10 cellular contexts compared by ENCODE assay signal in genomic region chr7:12066561-12066960, GRCh38.
DNase-seq lines count a peak whose midpoint lies in the region; ATAC-seq, FAIRE-seq and TF ChIP-seq lines count a peak whose summit lies in the region.
"Had no signal": no experiment of that assay in that cellular context is flagged by ENCODE, and none has a peak within 500 bp of the region (broad histone marks: within the 10 kb centered on the region; RNA-seq: fewer than 3 reads in every experiment).

No MANE protein-coding gene starts in this region.

- H3K4me1 ChIP-seq in GM23338 (ENCODE audit: insufficient read depth) (peaks cover 4% of the 10 kb centered on the region; the same call in 1 of the 2 replicates), Panc1 (ENCODE audit: control insufficient read depth, insufficient read depth, low read length) (peaks cover 10% of the 10 kb centered on the region), left lung (no peaks in the 10 kb centered on the region), kidney (ENCODE audit: control insufficient read depth in 1 of 2, insufficient read depth in 1 of 2, low read depth in 1 of 2, low read length in 2 of 2) (peaks cover 0 to 9% of the 10 kb centered on the region in 2 donors)

- peaks cover 5% of the 10 kb centered on the region for H3K27me3 Mint-ChIP-seq in GM23338 (ENCODE audit: insufficient read depth, low read depth, poor library complexity)
- H3K27me3 Mint-ChIP-seq in naive thymus-derived CD8-positive, alpha-beta T cell: no peaks in the 10 kb centered on the region

- H3K36me3 Mint-ChIP-seq in GM23338 (ENCODE audit: low read depth): no peaks in the 10 kb centered on the region
- no peaks in the 10 kb centered on the region for H3K36me3 Mint-ChIP-seq in naive thymus-derived CD8-positive, alpha-beta T cell

- POLR2A ChIA-PET in Panc1 (lab: Charles Lee): no interaction called here
- POLR2A ChIA-PET in naive thymus-derived CD8-positive, alpha-beta T cell (lab: Charles Lee): no interaction called here

- in situ Hi-C loops in Panc1 (cut with HindIII; ENCODE audit: low pct_unique_long_range_greater_than_20kb, low sequenced_read_pairs): no loop called here

- H3K4me3 ChIP-seq in GM23338 (no peak overlapping the region), Panc1 (ENCODE audit: low read depth in 2 of 2, low read length in 2 of 2) (no peak overlapping the region), left lung (no peak overlapping the region), kidney (ENCODE audit: low read length in 2 of 2) (no peak overlapping the region)

- FAIRE-seq in kidney (lab: Jason Lieb, UNC): no peak

- no peaks in the 10 kb centered on the region for H3K79me2 ChIP-seq in GM23338 (replicated peaks; ENCODE audit: insufficient read depth)

- no peaks in the 10 kb centered on the region for H3F3A ChIP-seq in GM23338 (replicated peaks; ENCODE audit: low read depth)

- no peak overlapping the region for H3K27ac ChIP-seq in GM23338 (ENCODE audit: low read depth)
- peak overlapping the region; percentile 60; the same call in 1 of the 2 replicates for H3K27ac ChIP-seq in Panc1 (ENCODE audit: low read length)
- no peak overlapping the region for H3K27ac ChIP-seq in left lung
- H3K27ac ChIP-seq in kidney (ENCODE audit: low read depth in 2 of 2, low read length in 2 of 2): no peak overlapping the region
- H3K27ac ChIP-seq: WERI-Rb-1 had no signal

- H3K4me1 Mint-ChIP-seq in GM23338: peaks cover 19% of the 10 kb centered on the region; the same call in 2 of the 3 replicates
- peaks cover 0 to 5% (median 2%) of the 10 kb centered on the region in 4 donors for H3K4me1 Mint-ChIP-seq in naive thymus-derived CD8-positive, alpha-beta T cell

- peak; percentile 71 for DNase-seq in CD1c-positive myeloid dendritic cell (ENCODE audit: extremely low spot score)
- DNase-seq in GM23338 (ENCODE audit: low spot score): peak; percentile 1
- peak; percentile 62 for DNase-seq in Panc1 (ENCODE audit: low read depth, low spot score)
- no peak for DNase-seq in left lung
- no peak for DNase-seq in kidney
- no peak for DNase-seq in naive thymus-derived CD8-positive, alpha-beta T cell
- DNase-seq: COR-L47, WERI-Rb-1 had no signal

- no TSS peak for BruUV-seq in Panc1 (replicated peaks; lab: Mats Ljungman, UMichigan)

- H3K9me3 ChIP-seq in Panc1 (ENCODE audit: control insufficient read depth, insufficient read depth, low read depth, low read length): peaks cover 18% of the 10 kb centered on the region; the same call in 1 of the 2 replicates
- H3K9me3 ChIP-seq in left lung: no peaks in the 10 kb centered on the region
- H3K9me3 ChIP-seq in kidney (ENCODE audit: control insufficient read depth in 1 of 2, low read length in 2 of 2): no peaks in the 10 kb centered on the region

- no peaks in the 10 kb centered on the region for H3K27me3 ChIP-seq in GM23338 (ENCODE audit: insufficient read depth)
- H3K27me3 ChIP-seq in Panc1 (ENCODE audit: control insufficient read depth, insufficient read depth, low read length): no peaks in the 10 kb centered on the region
- no peaks in the 10 kb centered on the region for H3K27me3 ChIP-seq in left lung

- no peak overlapping the region for H3K4me3 Mint-ChIP-seq in GM23338
- no peak overlapping the region for H3K4me3 Mint-ChIP-seq in naive thymus-derived CD8-positive, alpha-beta T cell

- H3K27ac Mint-ChIP-seq in GM23338: 0 out of 2 replicates have a peak overlapping the region, but pooled peaks have one; percentile 4
- H3K27ac Mint-ChIP-seq in naive thymus-derived CD8-positive, alpha-beta T cell: peak overlapping the region in 1 of 10 donors; percentile 33

- H4K20me1 ChIP-seq in GM23338 (replicated peaks; ENCODE audit: insufficient read depth): no peaks in the 10 kb centered on the region

- intact Hi-C loops in Panc1 (cut with micrococcal nuclease; ENCODE audit: unreplicated experiment): loop anchor here (2.0 to 10.0 kb wide), 3 partner anchors 232 to 318 kb away; partner anchors contain the start of gene THSD7A
- intact Hi-C loops in left lung (cut with DNase I): no loop called here
- intact Hi-C loops in kidney (cut with DNase I): no loop called here

- ATAC-seq in GM23338: no peak
- peak; percentile 80 for ATAC-seq in Panc1
- ATAC-seq in left lung: peak; percentile 66
- ATAC-seq in HG02970 (IDR thresholded peaks at IDR 0.05; ENCODE audit: low FRiP score, unreplicated experiment): no peak
- ATAC-seq in naive thymus-derived CD8-positive, alpha-beta T cell: no peak
- ATAC-seq in GM18867 (IDR thresholded peaks at IDR 0.05; ENCODE audit: unreplicated experiment): no peak

- H3K4me2 ChIP-seq in GM23338: no peak overlapping the region

- H3K9me2 ChIP-seq in GM23338 (ENCODE audit: insufficient read depth): no peaks in the 10 kb centered on the region

- CTCF ChIA-PET in Panc1 (lab: Charles Lee): no interaction called here

- no peaks in the 10 kb centered on the region for H3K36me3 ChIP-seq in GM23338 (ENCODE audit: insufficient read depth)
- H3K36me3 ChIP-seq in Panc1 (ENCODE audit: control insufficient read depth, insufficient read depth, low read length): no peaks in the 10 kb centered on the region
- H3K36me3 ChIP-seq in left lung: no peaks in the 10 kb centered on the region
- no peaks in the 10 kb centered on the region for H3K36me3 ChIP-seq in kidney (ENCODE audit: control insufficient read depth in 1 of 2, insufficient read depth in 2 of 2, low read length in 2 of 2)
- H3K36me3 ChIP-seq: WERI-Rb-1 had no signal

- no peaks in the 10 kb centered on the region for H3K9me3 Mint-ChIP-seq in GM23338
- no peaks in the 10 kb centered on the region for H3K9me3 Mint-ChIP-seq in naive thymus-derived CD8-positive, alpha-beta T cell

- no peak overlapping the region for H3K9ac ChIP-seq in kidney (ENCODE audit: low read length in 2 of 2)

- TF ChIP-seq CTCF in GM23338 (conservative IDR thresholded peaks at IDR 0.05; ENCODE audit: low read depth in 2 of 2) (no peak), Panc1 (IDR thresholded peaks at IDR 0.05) (no peak), left lung (IDR thresholded peaks at IDR 0.05) (no peak), kidney (IDR thresholded peaks at IDR 0.05; ENCODE audit: borderline replicate concordance, extremely low read depth, insufficient read depth) (no peak)

- H2AFZ ChIP-seq in GM23338: no peak overlapping the region

TF ChIP-seq in GM23338, 12 proteins besides CTCF, POLR2A, EP300 and RAD21 (continues in another document):
- no peak for TF ChIP-seq CREB1 (CRISPR knock-in tag; IDR thresholded peaks at IDR 0.05; ENCODE audit: low read depth)
- no peak for TF ChIP-seq JUNB (IDR thresholded peaks at IDR 0.05; ENCODE audit: unreplicated experiment)
- TF ChIP-seq NANOG (IDR thresholded peaks at IDR 0.05; ENCODE audit: borderline replicate concordance): no peak
- TF ChIP-seq POLR2AphosphoS5 (IDR thresholded peaks at IDR 0.05; ENCODE audit: low read depth): no peak
- TF ChIP-seq ZNF114 (CRISPR knock-in tag; IDR thresholded peaks at IDR 0.05): no peak
- no peak for TF ChIP-seq EZH2 (IDR thresholded peaks at IDR 0.05; ENCODE audit: low read depth, unreplicated experiment)
- no peak for TF ChIP-seq EZH2phosphoT487 (IDR thresholded peaks at IDR 0.05; ENCODE audit: unreplicated experiment)
- TF ChIP-seq STAT1 (IDR thresholded peaks at IDR 0.05; ENCODE audit: unreplicated experiment): no peak
- no peak for TF ChIP-seq ZNF331 (CRISPR knock-in tag; IDR thresholded peaks at IDR 0.05; ENCODE audit: low read depth)

Comparison
In these comparisons a context has a peak if more than half of its experiments do, and no peak if none do; other contexts are left out.
1. DNase-seq: peak in CD1c-positive myeloid dendritic cell (single experiment), GM23338 (single experiment) and Panc1 (single experiment); none in left lung (0 of 2), kidney (single experiment) and naive thymus-derived CD8-positive, alpha-beta T cell (0 of 10).
2. ATAC-seq: peak in Panc1 (single experiment) and left lung (single experiment); none in GM23338 (single experiment), HG02970 (single experiment), naive thymus-derived CD8-positive, alpha-beta T cell (0 of 2) and GM18867 (single experiment).